ENCODE assay signal across 1 cellular context in the genomic region with DNA sequence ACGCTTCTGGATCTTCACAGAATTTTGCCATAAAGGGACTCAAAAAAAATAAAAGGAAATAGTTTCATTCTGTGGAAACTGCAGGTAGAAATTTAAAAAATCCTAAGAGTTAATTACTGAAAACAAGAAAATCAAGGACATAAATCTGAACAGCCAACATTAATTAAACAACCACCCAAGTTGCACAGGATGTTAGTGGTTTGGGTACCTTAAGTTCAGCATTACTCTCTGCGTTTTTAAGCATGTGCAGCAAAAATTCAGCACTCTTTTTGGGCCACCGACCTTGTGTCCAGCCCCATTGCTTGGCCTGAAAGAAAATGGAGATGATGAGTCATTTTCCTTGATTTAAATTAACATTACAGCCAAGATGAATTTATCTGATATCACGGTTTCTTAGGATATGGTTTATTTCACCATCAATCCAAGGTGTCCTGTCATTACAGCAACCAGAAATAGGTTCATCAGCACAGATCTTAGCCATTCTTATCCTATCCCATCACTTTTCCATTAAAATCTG.
TF ChIP-seq lines count a peak whose summit lies in the region.

No MANE protein-coding gene starts in this region.

TF ChIP-seq in IMR-90, 13 proteins besides CTCF, POLR2A, EP300 and RAD21:
- TF ChIP-seq RFX5 (IDR thresholded peaks at IDR 0.05; ENCODE audit: low read depth, low read length) (no peak), SMC3 (IDR thresholded peaks at IDR 0.05; ENCODE audit: low read depth, low read length) (no peak), MAFK (IDR thresholded peaks at IDR 0.05; ENCODE audit: low read depth, low read length) (no peak), CEBPB (IDR thresholded peaks at IDR 0.05; ENCODE audit: low read depth, low read length) (no peak), MXI1 (IDR thresholded peaks at IDR 0.05; ENCODE audit: borderline replicate concordance, low read depth, low read length) (no peak), BHLHE40 (IDR thresholded peaks at IDR 0.05; ENCODE audit: low read depth, low read length) (no peak), FOS (IDR thresholded peaks at IDR 0.05; ENCODE audit: low read depth, low read length) (no peak), MAZ (IDR thresholded peaks at IDR 0.05; ENCODE audit: borderline replicate concordance, low read depth, low read length) (no peak), RCOR1 (IDR thresholded peaks at IDR 0.05; ENCODE audit: insufficient replicate concordance, low read length) (no peak)
- TF ChIP-seq, protein P1, sequence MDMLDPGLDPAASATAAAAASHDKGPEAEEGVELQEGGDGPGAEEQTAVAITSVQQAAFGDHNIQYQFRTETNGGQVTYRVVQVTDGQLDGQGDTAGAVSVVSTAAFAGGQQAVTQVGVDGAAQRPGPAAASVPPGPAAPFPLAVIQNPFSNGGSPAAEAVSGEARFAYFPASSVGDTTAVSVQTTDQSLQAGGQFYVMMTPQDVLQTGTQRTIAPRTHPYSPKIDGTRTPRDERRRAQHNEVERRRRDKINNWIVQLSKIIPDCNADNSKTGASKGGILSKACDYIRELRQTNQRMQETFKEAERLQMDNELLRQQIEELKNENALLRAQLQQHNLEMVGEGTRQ (IDR thresholded peaks at IDR 0.05; ENCODE audit: low read depth, low read length): no peak
- TF ChIP-seq, protein P2, sequence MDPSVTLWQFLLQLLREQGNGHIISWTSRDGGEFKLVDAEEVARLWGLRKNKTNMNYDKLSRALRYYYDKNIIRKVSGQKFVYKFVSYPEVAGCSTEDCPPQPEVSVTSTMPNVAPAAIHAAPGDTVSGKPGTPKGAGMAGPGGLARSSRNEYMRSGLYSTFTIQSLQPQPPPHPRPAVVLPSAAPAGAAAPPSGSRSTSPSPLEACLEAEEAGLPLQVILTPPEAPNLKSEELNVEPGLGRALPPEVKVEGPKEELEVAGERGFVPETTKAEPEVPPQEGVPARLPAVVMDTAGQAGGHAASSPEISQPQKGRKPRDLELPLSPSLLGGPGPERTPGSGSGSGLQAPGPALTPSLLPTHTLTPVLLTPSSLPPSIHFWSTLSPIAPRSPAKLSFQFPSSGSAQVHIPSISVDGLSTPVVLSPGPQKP (IDR thresholded peaks at IDR 0.05; ENCODE audit: borderline replicate concordance, low read depth, low read length): no peak
